In the genomic region with DNA sequence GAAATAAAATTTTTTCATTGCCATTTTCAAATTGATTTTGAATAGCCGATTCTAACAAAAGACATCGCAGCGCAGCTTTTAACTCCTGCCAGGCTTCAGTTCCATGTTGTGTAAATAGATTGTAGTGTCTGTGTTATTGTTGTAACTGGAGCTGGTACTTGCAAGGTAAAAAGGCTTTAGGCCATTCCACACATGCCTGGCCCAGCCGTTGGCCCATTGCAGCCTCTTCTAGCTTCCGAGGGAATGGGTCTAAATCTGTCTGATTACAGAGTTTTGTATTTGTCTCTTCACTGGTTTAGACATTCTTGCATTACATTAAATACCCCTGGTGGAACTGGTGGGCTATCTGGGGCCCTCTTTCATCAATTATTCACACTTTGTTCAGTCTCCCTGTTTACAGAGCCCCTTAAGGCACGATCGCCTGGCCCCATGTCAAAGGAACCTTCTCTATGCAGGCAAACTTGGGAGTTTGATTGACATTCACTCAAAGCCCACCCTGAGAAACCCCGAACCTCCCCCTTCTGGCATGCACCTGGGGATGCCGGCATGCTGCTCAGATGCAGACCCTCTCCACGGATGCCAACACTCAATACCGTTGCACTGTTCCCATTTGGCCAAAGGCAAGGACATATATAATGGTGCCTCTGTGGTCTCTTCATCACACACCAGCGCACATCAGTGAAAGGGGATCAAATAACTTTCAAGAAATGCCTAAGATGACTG, we compare ENCODE assay signal across 21 cellular contexts.
"Had no signal": no experiment of that assay in that cellular context is flagged by ENCODE, and none has a peak within 500 bp of the region (broad histone marks: within the 10 kb centered on the region; RNA-seq: fewer than 3 reads in every experiment).

No MANE protein-coding gene starts in this region.

- H3K9me3 ChIP-seq: esophagus squamous epithelium, gastrocnemius medialis, neutrophil, right lobe of liver, tibial artery had no signal

- H3K27me3 Mint-ChIP-seq: activated B cell treated with CpG ODN at 0.5 μM for 24 hours; activated CD4-positive, alpha-beta T cell treated with anti-CD3 and anti-CD28 coated beads for 36 hours; activated naive CD8-positive, alpha-beta T cell treated with anti-CD3 and anti-CD28 coated beads, Interleukin-2, amount 50 U/mL, for 24 hours; natural killer cell treated with Interleukin-12 subunit alpha and Interleukin-12 subunit beta and Interleukin-15 and Interleukin-18, amount 100 ng/mL, for 72 hours; stimulated activated naive CD8-positive, alpha-beta T cell treated with anti-CD3 and anti-CD28 coated beads, Interleukin-15, amount 100 ng/mL, for 72 hours had no signal

- DNase-seq: activated B cell treated with CpG ODN at 0.5 μM for 24 hours; activated CD4-positive, alpha-beta T cell treated with anti-CD3 and anti-CD28 coated beads for 36 hours; activated CD4-positive, alpha-beta T cell treated with anti-CD3 and anti-CD28 coated beads, Interleukin-2, amount 50 U/mL, for 4 hours; activated CD8-positive, alpha-beta memory T cell treated with anti-CD3 and anti-CD28 coated beads, Interleukin-2, amount 50 U/mL, for 48 hours; activated naive CD4-positive, alpha-beta T cell treated with anti-CD3 and anti-CD28 coated beads, Interleukin-2, amount 50 U/mL, for 16 hours; activated naive CD8-positive, alpha-beta T cell treated with anti-CD3 and anti-CD28 coated beads, Interleukin-2, amount 50 U/mL, for 24 hours; activated T-cell treated with anti-CD3 and anti-CD28 coated beads, Interleukin-2, amount 50 U/mL, for 4 hours; cerebellar nuclear complex; esophagus squamous epithelium; gastrocnemius medialis; right lobe of liver; stimulated activated CD4-positive, alpha-beta T cell treated with anti-CD3 and anti-CD28 coated beads, Interleukin-1b, Interleukin-23, amount 100 ng/mL, for 48 hours; stimulated activated naive CD8-positive, alpha-beta T cell treated with anti-CD3 and anti-CD28 coated beads, Interleukin-15, amount 100 ng/mL, for 72 hours; T1000; tibial artery had no signal

- H3K4me3 ChIP-seq: coronary artery, esophagus squamous epithelium, gastrocnemius medialis, right lobe of liver, skin epidermis, tibial artery had no signal

- H3K27ac Mint-ChIP-seq: activated B cell treated with CpG ODN at 0.5 μM for 24 hours; activated CD4-positive, alpha-beta T cell treated with anti-CD3 and anti-CD28 coated beads for 36 hours; activated naive CD8-positive, alpha-beta T cell treated with anti-CD3 and anti-CD28 coated beads, Interleukin-2, amount 50 U/mL, for 24 hours; natural killer cell treated with Interleukin-12 subunit alpha and Interleukin-12 subunit beta and Interleukin-15 and Interleukin-18, amount 100 ng/mL, for 72 hours; stimulated activated naive CD8-positive, alpha-beta T cell treated with anti-CD3 and anti-CD28 coated beads, Interleukin-15, amount 100 ng/mL, for 72 hours had no signal

- H3K9me3 Mint-ChIP-seq: activated naive CD8-positive, alpha-beta T cell treated with anti-CD3 and anti-CD28 coated beads, Interleukin-2, amount 50 U/mL, for 24 hours had no signal

- H3K4me3 Mint-ChIP-seq: activated B cell treated with CpG ODN at 0.5 μM for 24 hours; activated CD4-positive, alpha-beta T cell treated with anti-CD3 and anti-CD28 coated beads for 36 hours; activated naive CD8-positive, alpha-beta T cell treated with anti-CD3 and anti-CD28 coated beads, Interleukin-2, amount 50 U/mL, for 24 hours; activated T-cell treated with anti-CD3 and anti-CD28 coated beads, Interleukin-2, amount 50 U/mL, for 4 hours; natural killer cell treated with Interleukin-12 subunit alpha and Interleukin-12 subunit beta and Interleukin-15 and Interleukin-18, amount 100 ng/mL, for 72 hours; stimulated activated naive CD8-positive, alpha-beta T cell treated with anti-CD3 and anti-CD28 coated beads, Interleukin-15, amount 100 ng/mL, for 72 hours had no signal

- H3K4me1 Mint-ChIP-seq: activated B cell treated with CpG ODN at 0.5 μM for 24 hours; activated CD4-positive, alpha-beta T cell treated with anti-CD3 and anti-CD28 coated beads for 36 hours; activated naive CD8-positive, alpha-beta T cell treated with anti-CD3 and anti-CD28 coated beads, Interleukin-2, amount 50 U/mL, for 24 hours; stimulated activated naive CD8-positive, alpha-beta T cell treated with anti-CD3 and anti-CD28 coated beads, Interleukin-15, amount 100 ng/mL, for 72 hours had no signal

- H3K36me3 Mint-ChIP-seq: natural killer cell treated with Interleukin-12 subunit alpha and Interleukin-12 subunit beta and Interleukin-15 and Interleukin-18, amount 100 ng/mL, for 72 hours had no signal

- H2AFZ ChIP-seq: parathyroid adenoma had no signal

- H3K27me3 ChIP-seq: esophagus squamous epithelium, gastrocnemius medialis, neutrophil, right lobe of liver, tibial artery had no signal

- ATAC-seq: activated CD4-positive, alpha-beta T cell treated with anti-CD3 and anti-CD28 coated beads for 36 hours; activated naive CD8-positive, alpha-beta T cell treated with anti-CD3 and anti-CD28 coated beads, Interleukin-2, amount 50 U/mL, for 24 hours; activated T-cell treated with anti-CD3 and anti-CD28 coated beads, Interleukin-2, amount 50 U/mL, for 4 hours; gastrocnemius medialis; natural killer cell treated with Interleukin-12 subunit alpha and Interleukin-12 subunit beta and Interleukin-15 and Interleukin-18, amount 100 ng/mL, for 72 hours; right lobe of liver; stimulated activated naive CD8-positive, alpha-beta T cell treated with anti-CD3 and anti-CD28 coated beads, Interleukin-15, amount 100 ng/mL, for 72 hours had no signal

- H3K36me3 ChIP-seq: esophagus squamous epithelium, gastrocnemius medialis, neutrophil, right lobe of liver, tibial artery had no signal

- FAIRE-seq: islet of Langerhans had no signal

- H3K27ac ChIP-seq: coronary artery, esophagus squamous epithelium, gastrocnemius medialis, neutrophil, parathyroid adenoma, right lobe of liver, skin epidermis, tibial artery had no signal

- H3K79me2 ChIP-seq: parathyroid adenoma had no signal

- H3K4me1 ChIP-seq: esophagus squamous epithelium, gastrocnemius medialis, parathyroid adenoma, right lobe of liver, tibial artery had no signal

- H3K9ac ChIP-seq: parathyroid adenoma had no signal
